9 cellular contexts compared by ENCODE assay signal in genomic region chr2:188979119-188979729, GRCh38. TPM values are rescaled to one million over a fixed set of nuclear protein-coding genes. Genes with fewer than 3 reads are reported as not detected.
A peak's percentile ranks its signal among the peaks of the same experiment; 100 is the strongest.
DNase-seq lines count a peak whose midpoint lies in the region; ATAC-seq and TF ChIP-seq lines count a peak whose summit lies in the region.
"Had no signal": no experiment of that assay in that cellular context is flagged by ENCODE, and none has a peak within 500 bp of the region (broad histone marks: within the 10 kb centered on the region; RNA-seq: fewer than 3 reads in every experiment).

No MANE protein-coding gene starts in this region.

- CTCF ChIA-PET in naive thymus-derived CD4-positive, alpha-beta T cell (lab: Charles Lee): no interaction called here

- no peak overlapping the region for H3K4me3 Mint-ChIP-seq in naive thymus-derived CD4-positive, alpha-beta T cell

- H3K27ac Mint-ChIP-seq in naive thymus-derived CD4-positive, alpha-beta T cell: no peak overlapping the region

- H3K9ac ChIP-seq in muscle layer of colon (ENCODE audit: low read length): peak overlapping the region; percentile 55

- peaks cover 15% of the 10 kb centered on the region for H3K4me1 ChIP-seq in muscle layer of colon (ENCODE audit: insufficient read depth, low read length)
- H3K4me1 ChIP-seq in testis: no peaks in the 10 kb centered on the region
- no peaks in the 10 kb centered on the region for H3K4me1 ChIP-seq in naive thymus-derived CD4-positive, alpha-beta T cell (ENCODE audit: control insufficient read depth in 2 of 2, insufficient read depth in 2 of 2, low read length in 2 of 2)

- H3K36me3 ChIP-seq in MG63 (no peaks in the 10 kb centered on the region), muscle layer of colon (ENCODE audit: insufficient read depth, low read length) (no peaks in the 10 kb centered on the region), testis (ENCODE audit: low read depth, missing control alignments) (no peaks in the 10 kb centered on the region)
- H3K36me3 ChIP-seq in naive thymus-derived CD4-positive, alpha-beta T cell (ENCODE audit: control insufficient read depth in 2 of 3, insufficient read depth in 3 of 3, low read length in 3 of 3): no peaks in the 10 kb centered on the region

- no peak for TF ChIP-seq POLR2A in testis (IDR thresholded peaks at IDR 0.05)

- POLR2A ChIA-PET in naive thymus-derived CD4-positive, alpha-beta T cell (lab: Charles Lee): no interaction called here

- no peaks in the 10 kb centered on the region for H3K36me3 Mint-ChIP-seq in naive thymus-derived CD4-positive, alpha-beta T cell

- ATAC-seq in GM21515 (IDR thresholded peaks at IDR 0.05; ENCODE audit: unreplicated experiment): peak; percentile 5
- no peak for ATAC-seq in naive thymus-derived CD4-positive, alpha-beta T cell

- H3K4me1 Mint-ChIP-seq in naive thymus-derived CD4-positive, alpha-beta T cell: peaks cover 0 to 6% (median 0%) of the 10 kb centered on the region in 7 donors

- H3K9me3 ChIP-seq in MG63 (no peaks in the 10 kb centered on the region), muscle layer of colon (ENCODE audit: low read length) (no peaks in the 10 kb centered on the region), testis (no peaks in the 10 kb centered on the region)
- H3K9me3 ChIP-seq in naive thymus-derived CD4-positive, alpha-beta T cell (ENCODE audit: control insufficient read depth in 2 of 3, low read length in 3 of 3): no peaks in the 10 kb centered on the region

- H3K27me3 Mint-ChIP-seq in naive thymus-derived CD4-positive, alpha-beta T cell: peaks cover 0 to 14% (median 4%) of the 10 kb centered on the region in 5 donors

- H3K4me3 ChIP-seq in MG63: peak overlapping the region; percentile 18
- peak overlapping the region; percentile 20 to 46 for H3K4me3 ChIP-seq in muscle layer of colon (ENCODE audit: low read depth in 1 of 2, low read length in 2 of 2)
- no peak overlapping the region for H3K4me3 ChIP-seq in testis
- H3K4me3 ChIP-seq in naive thymus-derived CD4-positive, alpha-beta T cell (ENCODE audit: low read length): no peak overlapping the region

- no peaks in the 10 kb centered on the region for H3K9me3 Mint-ChIP-seq in naive thymus-derived CD4-positive, alpha-beta T cell

- DNase-seq in EH (ENCODE audit: low read depth) (peak; percentile 55), MG63 (no peak), Ammon's horn (ENCODE audit: low spot score) (no peak), testis (no peak), HuH-7 (ENCODE audit: low spot score) (no peak)
- DNase-seq in naive thymus-derived CD4-positive, alpha-beta T cell: no peak
- DNase-seq: NCI-H774 had no signal

- H3K27ac ChIP-seq in muscle layer of colon (ENCODE audit: low read depth, low read length) (peak overlapping the region; percentile 75), testis (peak overlapping the region in 1 of 2 donors; percentile 78)
- no peak overlapping the region for H3K27ac ChIP-seq in naive thymus-derived CD4-positive, alpha-beta T cell (ENCODE audit: low read depth, low read length)

- TF ChIP-seq CTCF in testis (IDR thresholded peaks at IDR 0.05): no peak

- intact Hi-C loops in testis (cut with DNase I; ENCODE audit: low total_unique reads): no loop called here
- intact Hi-C loops in naive thymus-derived CD4-positive, alpha-beta T cell (cut with micrococcal nuclease): no loop called here

- no peaks in the 10 kb centered on the region for H3K27me3 ChIP-seq in MG63
- H3K27me3 ChIP-seq in muscle layer of colon (ENCODE audit: control insufficient read depth in 1 of 2, insufficient read depth in 2 of 2, low read length in 2 of 2): no peaks in the 10 kb centered on the region
- H3K27me3 ChIP-seq in testis: no peaks in the 10 kb centered on the region
- no peaks in the 10 kb centered on the region for H3K27me3 ChIP-seq in naive thymus-derived CD4-positive, alpha-beta T cell (ENCODE audit: control insufficient read depth in 2 of 2, insufficient read depth in 2 of 2, low read length in 2 of 2)

- WGBS in testis, 2 donors: 21 to 25% methylated on average over 1 of the region's 1 CpG

RNA-seq across cellular contexts. Expression of gene COL3A1, which starts 5.1 kb away (rescaled TPM):
- total RNA-seq in MG63 (2014; rRNA removed; shearing (Covaris generic); ENCODE audit: low replicate concordance): 104 and 106 TPM in 2 replicates
- 10 to 100 TPM; 31.3 to 39.7 TPM for total RNA-seq in testis
- polyA plus RNA-seq in testis (ENCODE audit: insufficient read depth, low read depth, low replicate concordance): 589 TPM
- under 1 TPM in 1 of 5 experiments, not detected in 4; 0.27 TPM for total RNA-seq in naive thymus-derived CD4-positive, alpha-beta T cell
- not detected for polyA plus RNA-seq in naive thymus-derived CD4-positive, alpha-beta T cell

Comparison
In these comparisons a context has a peak if more than half of its experiments do, and no peak if none do; other contexts are left out.
1. H3K4me3 ChIP-seq: peak in MG63 (single experiment) and muscle layer of colon (2 of 2); none in testis (0 of 2) and naive thymus-derived CD4-positive, alpha-beta T cell (single experiment).
2. RNA of gene COL3A1, which starts 5.1 kb away (total RNA-seq): 104 to 106 TPM in MG63 and 31.3 to 39.7 TPM in testis; 0.27 TPM in naive thymus-derived CD4-positive, alpha-beta T cell; every median in the first group is over 10 times any median in the second.